8 cellular contexts compared by ENCODE assay signal in genomic region chr17:19650826-19651225, GRCh38. TPM values are rescaled to one million over a fixed set of nuclear protein-coding genes. Genes with fewer than 3 reads are reported as not detected.
DNase-seq lines count a peak whose midpoint lies in the region; ATAC-seq and TF ChIP-seq lines count a peak whose summit lies in the region.
"Had no signal": no experiment of that assay in that cellular context is flagged by ENCODE, and none has a peak within 500 bp of the region (broad histone marks: within the 10 kb centered on the region; RNA-seq: fewer than 3 reads in every experiment).

No MANE protein-coding gene starts in this region.

- ATAC-seq in thoracic aorta (ENCODE audit: insufficient number of reproducible peaks, low FRiP score, low read depth), result no peak
- no peak for ATAC-seq in HG03442 (IDR thresholded peaks at IDR 0.05; ENCODE audit: unreplicated experiment)
- no peak for ATAC-seq in GM21576 (IDR thresholded peaks at IDR 0.05; ENCODE audit: unreplicated experiment)

- H3K4me1 ChIP-seq in iPS-20b (ENCODE audit: insufficient read depth, low read length), result peaks cover 23% of the 10 kb centered on the region
- H3K4me1 ChIP-seq in thoracic aorta (ENCODE audit: control insufficient read depth in 1 of 2, low read depth in 2 of 2), result peaks cover 38 to 67% of the 10 kb centered on the region in 2 donors

- peak overlapping the region; percentile 5; the same call in 1 of the 2 replicates for H3K9ac ChIP-seq in iPS-20b (ENCODE audit: low read depth, low read length)

- peaks cover 43% of the 10 kb centered on the region for H3K4me1 Mint-ChIP-seq in activated T-helper 1 cell treated with anti-CD3 and anti-CD28 coated beads, Interleukin-12 subunit alpha, Interleukin-12 subunit beta, Interleukin-2, Interleukin-4 antibody, amounts not matched to agents 30 ng/mL and 10 ng/mL and 1 ng/mL, durations not matched to agents 14 hours and 24 hours and 36 hours (ENCODE audit: low read depth)

- H3K27me3 Mint-ChIP-seq in activated T-helper 1 cell treated with anti-CD3 and anti-CD28 coated beads, Interleukin-12 subunit alpha, Interleukin-12 subunit beta, Interleukin-2, Interleukin-4 antibody, amounts not matched to agents 30 ng/mL and 10 ng/mL and 1 ng/mL, durations not matched to agents 14 hours and 24 hours and 36 hours (ENCODE audit: insufficient read depth), result peaks cover 3% of the 10 kb centered on the region

- DNase-seq in HCEC 1CT (peak; percentile 56), thoracic aorta (ENCODE audit: low spot score) (no peak)
- no peak for DNase-seq in activated T-helper 1 cell treated with anti-CD3 and anti-CD28 coated beads, Interleukin-12 subunit alpha, Interleukin-12 subunit beta, Interleukin-2, Interleukin-4 antibody, amounts not matched to agents 30 ng/mL and 10 ng/mL and 1 ng/mL, durations not matched to agents 14 hours and 24 hours and 36 hours (ENCODE audit: low spot score)
- no peak for DNase-seq in stimulated activated CD4-positive, alpha-beta T cell treated with anti-CD3 and anti-CD28 coated beads, Interleukin-2, amount 100 ng/mL, for 48 hours
- DNase-seq: activated CD4-positive, CD25-positive, alpha-beta regulatory T cell had no signal

- peak overlapping the region; percentile 92 for H3K4me3 Mint-ChIP-seq in activated T-helper 1 cell treated with anti-CD3 and anti-CD28 coated beads, Interleukin-12 subunit alpha, Interleukin-12 subunit beta, Interleukin-2, Interleukin-4 antibody, amounts not matched to agents 30 ng/mL and 10 ng/mL and 1 ng/mL, durations not matched to agents 14 hours and 24 hours and 36 hours

- H3K27ac ChIP-seq in iPS-20b (ENCODE audit: low read length), result no peak overlapping the region
- peak overlapping the region; percentile 64 to 70 for H3K27ac ChIP-seq in thoracic aorta

- H3K4me3 ChIP-seq in iPS-20b (ENCODE audit: low read length) (peak overlapping the region; percentile 34; the same call in 1 of the 2 replicates), thoracic aorta (peak overlapping the region; percentile 93)

- H3K36me3 ChIP-seq in iPS-20b (ENCODE audit: insufficient read depth, low read depth, low read length) (peaks cover 31% of the 10 kb centered on the region), thoracic aorta (peaks cover 19% of the 10 kb centered on the region)

- H3K9me3 ChIP-seq in iPS-20b (ENCODE audit: insufficient read depth, low read depth, low read length) (no peaks in the 10 kb centered on the region), thoracic aorta (no peaks in the 10 kb centered on the region)

- H3K27me3 ChIP-seq in iPS-20b (ENCODE audit: insufficient read depth, low read length), result peaks cover 32% of the 10 kb centered on the region; the same call in 1 of the 2 replicates
- no peaks in the 10 kb centered on the region for H3K27me3 ChIP-seq in thoracic aorta (replicated peaks; ENCODE audit: insufficient read depth)

- no peaks in the 10 kb centered on the region for H3K9me3 Mint-ChIP-seq in activated T-helper 1 cell treated with anti-CD3 and anti-CD28 coated beads, Interleukin-12 subunit alpha, Interleukin-12 subunit beta, Interleukin-2, Interleukin-4 antibody, amounts not matched to agents 30 ng/mL and 10 ng/mL and 1 ng/mL, durations not matched to agents 14 hours and 24 hours and 36 hours

- intact Hi-C loops in activated T-helper 1 cell treated with anti-CD3 and anti-CD28 coated beads, Interleukin-12 subunit alpha, Interleukin-12 subunit beta, Interleukin-2, Interleukin-4 antibody, amounts not matched to agents 30 ng/mL and 10 ng/mL and 1 ng/mL, durations not matched to agents 14 hours and 24 hours and 36 hours (cut with micrococcal nuclease), result no loop called here

- no peak overlapping the region for H3K27ac Mint-ChIP-seq in activated T-helper 1 cell treated with anti-CD3 and anti-CD28 coated beads, Interleukin-12 subunit alpha, Interleukin-12 subunit beta, Interleukin-2, Interleukin-4 antibody, amounts not matched to agents 30 ng/mL and 10 ng/mL and 1 ng/mL, durations not matched to agents 14 hours and 24 hours and 36 hours

- H3K36me3 Mint-ChIP-seq in activated T-helper 1 cell treated with anti-CD3 and anti-CD28 coated beads, Interleukin-12 subunit alpha, Interleukin-12 subunit beta, Interleukin-2, Interleukin-4 antibody, amounts not matched to agents 30 ng/mL and 10 ng/mL and 1 ng/mL, durations not matched to agents 14 hours and 24 hours and 36 hours (ENCODE audit: low read depth), result peaks cover 15% of the 10 kb centered on the region

- no peak for TF ChIP-seq CTCF in thoracic aorta (IDR thresholded peaks at IDR 0.05)

RNA-seq across cellular contexts. Expression of gene ALDH3A2, which starts 2.3 kb away (rescaled TPM):
- total RNA-seq in activated T-helper 1 cell treated with anti-CD3 and anti-CD28 coated beads, Interleukin-12 subunit alpha, Interleukin-12 subunit beta, Interleukin-2, Interleukin-4 antibody, amounts not matched to agents 30 ng/mL and 10 ng/mL and 1 ng/mL, durations not matched to agents 14 hours and 24 hours and 36 hours, result 36.5 and 38.1 TPM in 2 replicates
- 100 to 1,000 TPM in 1 of 2 donors, 10 to 100 TPM in 1; 98.1 to 125 TPM for total RNA-seq in thoracic aorta
